12 cellular contexts compared by ENCODE assay signal in genomic region chr14:104844306-104845032, GRCh38. TPM values are rescaled to one million over a fixed set of nuclear protein-coding genes. Genes with fewer than 3 reads are reported as not detected.
A peak's percentile ranks its signal among the peaks of the same experiment; 100 is the strongest.
DNase-seq lines count a peak whose midpoint lies in the region; ATAC-seq and TF ChIP-seq lines count a peak whose summit lies in the region.
"Had no signal": no experiment of that assay in that cellular context is flagged by ENCODE, and none has a peak within 500 bp of the region (broad histone marks: within the 10 kb centered on the region; RNA-seq: fewer than 3 reads in every experiment).

No MANE protein-coding gene starts in this region.

- peaks cover 25 to 33% of the 10 kb centered on the region in 2 donors for H3K27me3 ChIP-seq in stomach smooth muscle (ENCODE audit: control insufficient read depth in 1 of 2, insufficient read depth in 2 of 2, low read length in 2 of 2)

- H3K4me3 Mint-ChIP-seq in endothelial cell (ENCODE audit: unreplicated experiment): peak overlapping the region; percentile 42
- peak overlapping the region; percentile 44 for H3K4me3 Mint-ChIP-seq in memory B cell
- H3K4me3 Mint-ChIP-seq: stimulated activated naive CD8-positive, alpha-beta T cell treated with anti-CD3 and anti-CD28 coated beads, Interleukin-15, Interleukin-2, amounts not matched to agents 100 ng/mL and 50 ng/mL, for 24 hours had no signal

- no peaks in the 10 kb centered on the region for H3K4me1 Mint-ChIP-seq in endothelial cell (ENCODE audit: unreplicated experiment)
- H3K4me1 Mint-ChIP-seq in memory B cell: peaks cover 4% of the 10 kb centered on the region

- H3K36me3 Mint-ChIP-seq in endothelial cell (ENCODE audit: low read depth, unreplicated experiment) (no peaks in the 10 kb centered on the region), memory B cell (no peaks in the 10 kb centered on the region)

- no peaks in the 10 kb centered on the region for H3K36me3 ChIP-seq in stomach smooth muscle (ENCODE audit: control insufficient read depth in 2 of 2, insufficient read depth in 2 of 2, low read length in 2 of 2)

- H3K9me3 Mint-ChIP-seq in endothelial cell (ENCODE audit: unreplicated experiment): no peaks in the 10 kb centered on the region
- H3K9me3 Mint-ChIP-seq in memory B cell: peaks cover 1% of the 10 kb centered on the region
- H3K9me3 Mint-ChIP-seq: stimulated activated naive CD8-positive, alpha-beta T cell treated with anti-CD3 and anti-CD28 coated beads, Interleukin-15, Interleukin-2, amounts not matched to agents 100 ng/mL and 50 ng/mL, for 24 hours had no signal

- H3K27ac Mint-ChIP-seq in endothelial cell (ENCODE audit: unreplicated experiment) (peak overlapping the region; percentile 67), memory B cell (no peak overlapping the region)
- H3K27ac Mint-ChIP-seq: stimulated activated naive CD8-positive, alpha-beta T cell treated with anti-CD3 and anti-CD28 coated beads, Interleukin-15, Interleukin-2, amounts not matched to agents 100 ng/mL and 50 ng/mL, for 24 hours had no signal

- TF ChIP-seq CTCF in endothelial cell (IDR thresholded peaks at IDR 0.05; ENCODE audit: unreplicated experiment): no peak

- H3K27ac ChIP-seq in stomach smooth muscle (ENCODE audit: low read length) (no peak overlapping the region), substantia nigra (ENCODE audit: low read depth, low read length, poor library complexity, severe bottlenecking) (no peak overlapping the region)

- ATAC-seq in memory B cell (ENCODE audit: low read depth): no peak
- ATAC-seq in HG03432 (IDR thresholded peaks at IDR 0.05; ENCODE audit: unreplicated experiment): no peak

- H3K9me3 ChIP-seq in stomach smooth muscle (ENCODE audit: control insufficient read depth in 2 of 2, low read length in 2 of 2): no peaks in the 10 kb centered on the region

- peak overlapping the region; percentile 33 to 70 for H3K4me3 ChIP-seq in stomach smooth muscle (ENCODE audit: low read length in 2 of 2)

- H3K4me1 ChIP-seq in stomach smooth muscle (ENCODE audit: control insufficient read depth, insufficient read depth, low read length): peaks cover 19% of the 10 kb centered on the region

- H3K9ac ChIP-seq in stomach smooth muscle (ENCODE audit: low read length in 2 of 2): peak overlapping the region in 1 of 2 donors; percentile 53

- H3K27me3 Mint-ChIP-seq in endothelial cell (ENCODE audit: unreplicated experiment) (peaks cover 2% of the 10 kb centered on the region), memory B cell (peaks cover 24% of the 10 kb centered on the region)

- DNase-seq in DMS79 treated with DMSO at 0.1 percent for 48 hours (lab: John Stamatoyannopoulos, UW): peak; percentile 25
- DNase-seq in DMS79 (lab: John Stamatoyannopoulos, UW): no peak
- DNase-seq in endothelial cell (ENCODE audit: low spot score): no peak
- DNase-seq in memory B cell (ENCODE audit: low spot score in 2 of 2): no peak
- DNase-seq in substantia nigra (lab: John Stamatoyannopoulos, UW): no peak
- no peak for DNase-seq in epidermal melanocyte (ENCODE audit: insufficient read length, low spot score)
- DNase-seq: activated gamma-delta T cell, NCI-H226, T-helper 2 cell had no signal

RNA-seq across cellular contexts. Expression of gene CEP170B, which starts 20.6 kb away (rescaled TPM):
- total RNA-seq in endothelial cell (ENCODE audit: unreplicated experiment): 11.3 TPM

RNA-seq across cellular contexts. Expression of gene ZBTB42, which starts 43.6 kb away (rescaled TPM):
- 2.4 TPM for total RNA-seq in endothelial cell (ENCODE audit: unreplicated experiment)

RNA-seq across cellular contexts. Expression of gene AKT1, which starts 48.9 kb away (rescaled TPM):
- 133 TPM for total RNA-seq in endothelial cell (ENCODE audit: unreplicated experiment)
